8 cellular contexts compared by ENCODE assay signal in the genomic region with DNA sequence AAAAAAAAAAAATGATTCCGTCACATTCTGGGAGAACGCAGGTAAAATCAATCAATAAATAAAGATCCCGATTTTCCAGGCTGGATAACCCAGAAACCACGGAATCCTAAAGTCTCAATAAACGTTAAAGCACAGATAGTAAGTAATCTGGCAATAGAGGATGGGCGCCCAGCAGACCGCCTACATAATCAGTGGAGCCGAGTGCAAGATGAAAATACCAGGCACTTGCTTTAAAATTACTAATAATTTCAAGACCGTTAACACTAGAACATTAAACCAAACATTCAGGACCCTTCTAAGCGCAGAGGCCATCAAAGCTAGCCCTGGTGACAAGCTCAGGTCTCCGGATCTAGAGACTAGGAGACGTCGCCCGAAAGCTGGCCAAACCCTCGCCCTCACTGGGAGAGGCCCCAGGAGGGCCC. TPM values are rescaled to one million over a fixed set of nuclear protein-coding genes. Genes with fewer than 3 reads are reported as not detected.
DNase-seq lines count a peak whose midpoint lies in the region; ATAC-seq and TF ChIP-seq lines count a peak whose summit lies in the region.

No MANE protein-coding gene starts in this region.

- H3K4me1 ChIP-seq in iPS-15b (ENCODE audit: control insufficient read depth, insufficient read depth, low read length) = peaks cover 3% of the 10 kb centered on the region
- peaks cover 24 to 44% (median 41%) of the 10 kb centered on the region in 4 donors for H3K4me1 ChIP-seq in stomach

- ATAC-seq in HG03442 (IDR thresholded peaks at IDR 0.05; ENCODE audit: unreplicated experiment) = no peak

- no peak for TF ChIP-seq EP300 in stomach (IDR thresholded peaks at IDR 0.05)

- H3K4me3 Mint-ChIP-seq in activated T-helper 1 cell treated with anti-CD3 and anti-CD28 coated beads, Interleukin-12 subunit alpha, Interleukin-12 subunit beta, Interleukin-2, Interleukin-4 antibody, amounts not matched to agents 30 ng/mL and 10 ng/mL and 1 ng/mL, durations not matched to agents 14 hours and 24 hours and 36 hours = peak overlapping the region; percentile 99

- H3K36me3 ChIP-seq in iPS-15b (ENCODE audit: control insufficient read depth, insufficient read depth, low read length) (peaks cover 10% of the 10 kb centered on the region), stomach (peaks cover 5 to 15% (median 14%) of the 10 kb centered on the region in 4 donors)

- peak overlapping the region; percentile 98 for H3K27ac Mint-ChIP-seq in activated T-helper 1 cell treated with anti-CD3 and anti-CD28 coated beads, Interleukin-12 subunit alpha, Interleukin-12 subunit beta, Interleukin-2, Interleukin-4 antibody, amounts not matched to agents 30 ng/mL and 10 ng/mL and 1 ng/mL, durations not matched to agents 14 hours and 24 hours and 36 hours

- no peaks in the 10 kb centered on the region for H3K27me3 Mint-ChIP-seq in activated T-helper 1 cell treated with anti-CD3 and anti-CD28 coated beads, Interleukin-12 subunit alpha, Interleukin-12 subunit beta, Interleukin-2, Interleukin-4 antibody, amounts not matched to agents 30 ng/mL and 10 ng/mL and 1 ng/mL, durations not matched to agents 14 hours and 24 hours and 36 hours (ENCODE audit: insufficient read depth)

- no peak for TF ChIP-seq POLR2A in stomach (IDR thresholded peaks at IDR 0.05)

- peaks cover 42% of the 10 kb centered on the region for H3K4me1 Mint-ChIP-seq in activated T-helper 1 cell treated with anti-CD3 and anti-CD28 coated beads, Interleukin-12 subunit alpha, Interleukin-12 subunit beta, Interleukin-2, Interleukin-4 antibody, amounts not matched to agents 30 ng/mL and 10 ng/mL and 1 ng/mL, durations not matched to agents 14 hours and 24 hours and 36 hours (ENCODE audit: low read depth)

- peak; percentile 48 for DNase-seq in DMS79 treated with DMSO at 0.1 percent for 48 hours (lab: John Stamatoyannopoulos, UW)
- no peak for DNase-seq in DMS79 (lab: John Stamatoyannopoulos, UW)
- no peak for DNase-seq in activated T-helper 1 cell treated with anti-CD3 and anti-CD28 coated beads, Interleukin-12 subunit alpha, Interleukin-12 subunit beta, Interleukin-2, Interleukin-4 antibody, amounts not matched to agents 30 ng/mL and 10 ng/mL and 1 ng/mL, durations not matched to agents 14 hours and 24 hours and 36 hours (ENCODE audit: low spot score)
- no peak for DNase-seq in stomach
- no peak for DNase-seq in glomerular visceral epithelial cell (ENCODE audit: extremely low spot score)
- no peak for DNase-seq in GM13977 (ENCODE audit: low spot score)

- no peaks in the 10 kb centered on the region for H3K9me3 Mint-ChIP-seq in activated T-helper 1 cell treated with anti-CD3 and anti-CD28 coated beads, Interleukin-12 subunit alpha, Interleukin-12 subunit beta, Interleukin-2, Interleukin-4 antibody, amounts not matched to agents 30 ng/mL and 10 ng/mL and 1 ng/mL, durations not matched to agents 14 hours and 24 hours and 36 hours

- TF ChIP-seq CTCF in stomach (IDR thresholded peaks at IDR 0.05) (no peak), GM13977 (IDR thresholded peaks at IDR 0.05; ENCODE audit: extremely low read depth, insufficient read depth, missing control alignments) (no peak)

- H3K27ac ChIP-seq in stomach = peak overlapping the region; percentile 94 to 100 (median 98)

- WGBS in stomach, 5 donors = 14 to 19% (median 16%) methylated on average over 13 to 15 of the region's 15 CpGs

- peaks cover 22% of the 10 kb centered on the region for H3K36me3 Mint-ChIP-seq in activated T-helper 1 cell treated with anti-CD3 and anti-CD28 coated beads, Interleukin-12 subunit alpha, Interleukin-12 subunit beta, Interleukin-2, Interleukin-4 antibody, amounts not matched to agents 30 ng/mL and 10 ng/mL and 1 ng/mL, durations not matched to agents 14 hours and 24 hours and 36 hours (ENCODE audit: low read depth)

- H3K9me3 ChIP-seq in iPS-15b (ENCODE audit: control insufficient read depth, insufficient read depth, low read length) (no peaks in the 10 kb centered on the region), stomach (no peaks in the 10 kb centered on the region)

- H3K4me3 ChIP-seq in iPS-15b (ENCODE audit: low read depth, low read length) (peak overlapping the region; percentile 93), stomach (peak overlapping the region; percentile 56 to 81 (median 64))

- in situ Hi-C loops in GM13977 (cut with MboI; ENCODE audit: low pct_unique_long_range_greater_than_20kb, low sequenced_read_pairs, unreplicated experiment) = no loop called here

- H3K9ac ChIP-seq in iPS-15b (ENCODE audit: low read depth, low read length) = peak overlapping the region; percentile 30

- intact Hi-C loops in activated T-helper 1 cell treated with anti-CD3 and anti-CD28 coated beads, Interleukin-12 subunit alpha, Interleukin-12 subunit beta, Interleukin-2, Interleukin-4 antibody, amounts not matched to agents 30 ng/mL and 10 ng/mL and 1 ng/mL, durations not matched to agents 14 hours and 24 hours and 36 hours (cut with micrococcal nuclease) = loop anchor here (5.0 to 10.0 kb wide), 4 partner anchors 329 to 789 kb away; a partner anchor contains a TSS
- intact Hi-C loops in stomach (cut with DNase I; ENCODE audit: low total_unique reads) = no loop called here

- H3K27me3 ChIP-seq in iPS-15b (ENCODE audit: control insufficient read depth, insufficient read depth, low read length) (no peaks in the 10 kb centered on the region), stomach (no peaks in the 10 kb centered on the region)

RNA-seq across cellular contexts. Expression of a gene that starts 1.2 kb away (rescaled TPM):
- total RNA-seq in activated T-helper 1 cell treated with anti-CD3 and anti-CD28 coated beads, Interleukin-12 subunit alpha, Interleukin-12 subunit beta, Interleukin-2, Interleukin-4 antibody, amounts not matched to agents 30 ng/mL and 10 ng/mL and 1 ng/mL, durations not matched to agents 14 hours and 24 hours and 36 hours = 69.9 and 71.6 TPM in 2 replicates
- total RNA-seq in stomach = 100 to 1,000 TPM in 2 of 5 donors, 10 to 100 TPM in 3; 50.4 to 396 (median 84.5) TPM
- 10 to 100 TPM; 27.7 to 68.3 (median 38.9) TPM for polyA plus RNA-seq in stomach

RNA-seq across cellular contexts. Expression of a gene that starts 1.4 kb away (rescaled TPM):
- total RNA-seq in activated T-helper 1 cell treated with anti-CD3 and anti-CD28 coated beads, Interleukin-12 subunit alpha, Interleukin-12 subunit beta, Interleukin-2, Interleukin-4 antibody, amounts not matched to agents 30 ng/mL and 10 ng/mL and 1 ng/mL, durations not matched to agents 14 hours and 24 hours and 36 hours = 2.1 and 2.7 TPM in 2 replicates
- 10 to 100 TPM in 2 of 5 donors, 1 to 10 TPM in 1, under 1 TPM in 1, not detected in 1; 0.92 to 69.2 (median 13.0) TPM for total RNA-seq in stomach
- 1 to 10 TPM; 1.2 to 1.3 (median 1.2) TPM for polyA plus RNA-seq in stomach

RNA-seq across cellular contexts. Expression of a gene that starts 17.1 kb away (rescaled TPM):
- 0.26 TPM in 1 of 2 replicates, not detected in the other for total RNA-seq in activated T-helper 1 cell treated with anti-CD3 and anti-CD28 coated beads, Interleukin-12 subunit alpha, Interleukin-12 subunit beta, Interleukin-2, Interleukin-4 antibody, amounts not matched to agents 30 ng/mL and 10 ng/mL and 1 ng/mL, durations not matched to agents 14 hours and 24 hours and 36 hours
- 10 to 100 TPM in 1 of 5 donors, under 1 TPM in 1, not detected in 3; 0.87 to 80.5 TPM for total RNA-seq in stomach
- polyA plus RNA-seq in stomach = 1 to 10 TPM; 1.9 to 2.6 (median 2.2) TPM

RNA-seq across cellular contexts. Expression of a gene that starts 19.3 kb away (rescaled TPM):
- total RNA-seq in activated T-helper 1 cell treated with anti-CD3 and anti-CD28 coated beads, Interleukin-12 subunit alpha, Interleukin-12 subunit beta, Interleukin-2, Interleukin-4 antibody, amounts not matched to agents 30 ng/mL and 10 ng/mL and 1 ng/mL, durations not matched to agents 14 hours and 24 hours and 36 hours = 55.0 and 62.8 TPM in 2 replicates
- total RNA-seq in stomach = 100 to 1,000 TPM in 1 of 5 donors, 10 to 100 TPM in 1, 1 to 10 TPM in 3; 2.3 to 168 (median 8.4) TPM
- 10 to 100 TPM; 12.3 to 24.0 (median 17.0) TPM for polyA plus RNA-seq in stomach

RNA-seq across cellular contexts. Expression of a gene that starts 22.6 kb away (rescaled TPM):
- total RNA-seq in activated T-helper 1 cell treated with anti-CD3 and anti-CD28 coated beads, Interleukin-12 subunit alpha, Interleukin-12 subunit beta, Interleukin-2, Interleukin-4 antibody, amounts not matched to agents 30 ng/mL and 10 ng/mL and 1 ng/mL, durations not matched to agents 14 hours and 24 hours and 36 hours = 291 and 295 TPM in 2 replicates
- 100 to 1,000 TPM in 1 of 5 donors, 10 to 100 TPM in 4; 38.5 to 129 (median 91.1) TPM for total RNA-seq in stomach
- 100 to 1,000 TPM; 217 to 322 (median 310) TPM for polyA plus RNA-seq in stomach
